31 cellular contexts compared by ENCODE assay signal in genomic region chr6:99099243-99099642, GRCh38.
"Had no signal": no experiment of that assay in that cellular context is flagged by ENCODE, and none has a peak within 500 bp of the region (broad histone marks: within the 10 kb centered on the region; RNA-seq: fewer than 3 reads in every experiment).

No MANE protein-coding gene starts in this region.

- DNase-seq: activated B cell treated with CpG ODN at 0.5 μM for 24 hours; activated CD4-positive, alpha-beta T cell treated with anti-CD3 and anti-CD28 coated beads for 48 hours; activated CD4-positive, alpha-beta T cell treated with anti-CD3 and anti-CD28 coated beads, Interleukin-2, amount 50 U/mL, for 1 hour; activated CD4-positive, alpha-beta T cell treated with anti-CD3 and anti-CD28 coated beads, Interleukin-2, amount 50 U/mL, for 48 hours; activated CD8-positive, alpha-beta memory T cell treated with anti-CD3 and anti-CD28 coated beads for 24 hours; activated CD8-positive, alpha-beta T cell treated with anti-CD3 and anti-CD28 coated beads for 36 hours; activated effector memory CD4-positive, alpha-beta T cell treated with Interleukin-2 at 50 U/mL for 16 hours; activated gamma-delta T cell treated with Interleukin-2 at 50 U/mL for 16 hours; activated naive CD4-positive, alpha-beta T cell treated with anti-CD3 and anti-CD28 coated beads, Interleukin-2, amount 50 U/mL, for 16 hours; activated naive CD4-positive, alpha-beta T cell treated with Interleukin-2 at 50 U/mL for 16 hours; activated T-cell treated with anti-CD3 and anti-CD28 coated beads, Interleukin-2, amount 50 U/mL, for 4 hours; amniotic stem cell; anterior cingulate cortex; brain microvascular endothelial cell; caudate nucleus; colonic mucosa; effector CD8-positive, alpha-beta T cell; erythroblast; foreskin melanocyte; head of caudate nucleus; T-helper 1 cell; T-helper 17 cell; T1000; WERI-Rb-1 had no signal

- H3K4me1 ChIP-seq: colonic mucosa, esophagus muscularis mucosa had no signal

- H3K9me3 ChIP-seq: colonic mucosa, esophagus muscularis mucosa had no signal

- H3K4me3 ChIP-seq: colonic mucosa, esophagus muscularis mucosa had no signal

- H3K4me1 Mint-ChIP-seq: activated B cell treated with CpG ODN at 0.5 μM for 24 hours; activated T-helper 17 cell treated with anti-CD3 and anti-CD28 coated beads, Interleukin-2, amount 50 U/mL, for 72 hours had no signal

- H3K36me3 ChIP-seq: brain microvascular endothelial cell, colonic mucosa, esophagus muscularis mucosa, WERI-Rb-1 had no signal

- H3K27me3 ChIP-seq: brain microvascular endothelial cell, colonic mucosa had no signal

- H3K27ac ChIP-seq: brain microvascular endothelial cell, colonic mucosa, esophagus muscularis mucosa, WERI-Rb-1 had no signal

- H3K9me3 Mint-ChIP-seq: activated B cell treated with CpG ODN at 0.5 μM for 24 hours; activated CD8-positive, alpha-beta T cell treated with anti-CD3 and anti-CD28 coated beads for 36 hours; activated T-cell treated with anti-CD3 and anti-CD28 coated beads, Interleukin-2, amount 50 U/mL, for 4 hours; activated T-helper 17 cell treated with anti-CD3 and anti-CD28 coated beads, Interleukin-2, amount 50 U/mL, for 72 hours; T-helper 2 cell treated with Interferon-gamma antibody and Interleukin-4, amounts not matched to agents 5 μg/mL and 100 μg/mL, for 36 hours had no signal

- ATAC-seq: activated CD4-positive, CD25-positive, alpha-beta regulatory T cell treated with anti-CD3 and anti-CD28 coated beads, Interleukin-2, amount 50 U/mL, for 24 hours; activated CD8-positive, alpha-beta T cell treated with anti-CD3 and anti-CD28 coated beads for 36 hours; activated T-cell treated with anti-CD3 and anti-CD28 coated beads, Interleukin-2, amount 50 U/mL, for 4 hours; activated T-helper 17 cell treated with anti-CD3 and anti-CD28 coated beads, Interleukin-2, amount 50 U/mL, for 72 hours; T-helper 17 cell had no signal

- H3K27ac Mint-ChIP-seq: activated B cell treated with CpG ODN at 0.5 μM for 24 hours; activated CD8-positive, alpha-beta T cell treated with anti-CD3 and anti-CD28 coated beads for 36 hours; activated naive CD8-positive, alpha-beta T cell; activated T-helper 17 cell treated with anti-CD3 and anti-CD28 coated beads, Interleukin-2, amount 50 U/mL, for 72 hours; T-helper 17 cell; T-helper 2 cell treated with Interferon-gamma antibody and Interleukin-4, amounts not matched to agents 5 μg/mL and 100 μg/mL, for 36 hours had no signal

- H3K36me3 Mint-ChIP-seq: activated naive CD8-positive, alpha-beta T cell had no signal

- H3K4me3 Mint-ChIP-seq: activated B cell treated with CpG ODN at 0.5 μM for 24 hours; activated CD8-positive, alpha-beta T cell treated with anti-CD3 and anti-CD28 coated beads for 36 hours; activated naive CD8-positive, alpha-beta T cell; activated T-cell treated with anti-CD3 and anti-CD28 coated beads, Interleukin-2, amount 50 U/mL, for 4 hours; activated T-helper 17 cell treated with anti-CD3 and anti-CD28 coated beads, Interleukin-2, amount 50 U/mL, for 72 hours; T-helper 17 cell; T-helper 2 cell treated with Interferon-gamma antibody and Interleukin-4, amounts not matched to agents 5 μg/mL and 100 μg/mL, for 36 hours had no signal

- FAIRE-seq: astrocyte, endometrium had no signal
